In genomic region chr19:1284293-1284978, GRCh38 we compare ENCODE assay signal across 1 cellular context.
TF ChIP-seq lines count a peak whose summit lies in the region.

No MANE protein-coding gene starts in this region.

TF ChIP-seq in HepG2, 621 proteins besides CTCF, POLR2A, EP300 and RAD21 (continued from another document and continues in another):
- TF ChIP-seq ZNF691 (CRISPR knock-in tag; IDR thresholded peaks at IDR 0.05; ENCODE audit: borderline replicate concordance, low read depth), result no peak; the same call in 1 of the 2 replicates
- TF ChIP-seq ZNF430 (CRISPR knock-in tag; IDR thresholded peaks at IDR 0.05), result 0 out of 2 replicates have a peak, but pooled peaks have one; percentile 80
- TF ChIP-seq ZNF746 (CRISPR knock-in tag; IDR thresholded peaks at IDR 0.05), result no peak
- no peak for TF ChIP-seq TMF1 (CRISPR knock-in tag; IDR thresholded peaks at IDR 0.05; ENCODE audit: low read depth)
- TF ChIP-seq ZNF318 (CRISPR knock-in tag; IDR thresholded peaks at IDR 0.05), result no peak
- TF ChIP-seq ZBTB34 (CRISPR knock-in tag; IDR thresholded peaks at IDR 0.05), result 0 out of 2 replicates have a peak, but pooled peaks have one; percentile 37
- no peak for TF ChIP-seq FOXA3 (CRISPR knock-in tag; IDR thresholded peaks at IDR 0.05)
- no peak for TF ChIP-seq ISX (CRISPR knock-in tag; conservative IDR thresholded peaks at IDR 0.05)
- no peak; the same call in 1 of the 2 replicates for TF ChIP-seq ZNF343 (CRISPR knock-in tag; IDR thresholded peaks at IDR 0.05)
- no peak for TF ChIP-seq ZBTB21 (CRISPR knock-in tag; IDR thresholded peaks at IDR 0.05)
- TF ChIP-seq ZNF205 (CRISPR knock-in tag; IDR thresholded peaks at IDR 0.05), result no peak
- no peak for TF ChIP-seq PRDM4 (CRISPR knock-in tag; IDR thresholded peaks at IDR 0.05; ENCODE audit: borderline replicate concordance)
- no peak for TF ChIP-seq ZNF83 (CRISPR knock-in tag; IDR thresholded peaks at IDR 0.05; ENCODE audit: borderline replicate concordance)
- peak; percentile 61; the same call in 1 of the 2 replicates for TF ChIP-seq ZNF501 (CRISPR knock-in tag; IDR thresholded peaks at IDR 0.05)
- TF ChIP-seq SPEN (CRISPR knock-in tag; IDR thresholded peaks at IDR 0.05; ENCODE audit: low read depth), result no peak
- TF ChIP-seq TBP (CRISPR knock-in tag; IDR thresholded peaks at IDR 0.05), result no peak
- TF ChIP-seq FLYWCH1 (CRISPR knock-in tag; IDR thresholded peaks at IDR 0.05), result no peak
- no peak for TF ChIP-seq ZFP82 (CRISPR knock-in tag; IDR thresholded peaks at IDR 0.05; ENCODE audit: borderline replicate concordance)
- TF ChIP-seq POLR2G (IDR thresholded peaks at IDR 0.05; ENCODE audit: low read depth, low read length), result peak; percentile 75
- TF ChIP-seq SYNCRIP (IDR thresholded peaks at IDR 0.05; ENCODE audit: insufficient read depth, low read depth, low read length), result no peak
- no peak for TF ChIP-seq ZBTB25 (CRISPR knock-in tag; IDR thresholded peaks at IDR 0.05)
- no peak for TF ChIP-seq SRSF4 (IDR thresholded peaks at IDR 0.05; ENCODE audit: low read depth, low read length, poor library complexity, severe bottlenecking)
- TF ChIP-seq HDAC6 (IDR thresholded peaks at IDR 0.05; ENCODE audit: low read depth, low read length), result no peak
- TF ChIP-seq TEAD2 (CRISPR knock-in tag; IDR thresholded peaks at IDR 0.05), result no peak
- no peak for TF ChIP-seq MIXL1 (CRISPR knock-in tag; IDR thresholded peaks at IDR 0.05)
- TF ChIP-seq SNAI1 (CRISPR knock-in tag; IDR thresholded peaks at IDR 0.05; ENCODE audit: borderline replicate concordance), result no peak
- no peak for TF ChIP-seq SRF (IDR thresholded peaks at IDR 0.05; ENCODE audit: low read depth, low read length)
- no peak for TF ChIP-seq ZFP37 (CRISPR knock-in tag; IDR thresholded peaks at IDR 0.05; ENCODE audit: borderline replicate concordance)
- TF ChIP-seq TBX3 (IDR thresholded peaks at IDR 0.05; ENCODE audit: borderline replicate concordance), result no peak
- no peak for TF ChIP-seq BATF2 (CRISPR knock-in tag; IDR thresholded peaks at IDR 0.05)
- TF ChIP-seq ARHGAP35 (CRISPR knock-in tag; IDR thresholded peaks at IDR 0.05; ENCODE audit: borderline replicate concordance), result no peak; the same call in 1 of the 2 replicates
- no peak for TF ChIP-seq KDM1A (CRISPR knock-in tag; IDR thresholded peaks at IDR 0.05)
- TF ChIP-seq ZBTB39 (CRISPR knock-in tag; IDR thresholded peaks at IDR 0.05), result no peak
- no peak for TF ChIP-seq TEAD3 (CRISPR knock-in tag; optimal IDR thresholded peaks at IDR 0.05; ENCODE audit: borderline replicate concordance)
- no peak for TF ChIP-seq ZNF782 (CRISPR knock-in tag; IDR thresholded peaks at IDR 0.05; ENCODE audit: borderline replicate concordance)
- no peak for TF ChIP-seq THAP11 (CRISPR knock-in tag; IDR thresholded peaks at IDR 0.05)
- no peak for TF ChIP-seq TIGD3 (CRISPR knock-in tag; IDR thresholded peaks at IDR 0.05; ENCODE audit: borderline replicate concordance)
- peak in 1 of 2 experiments; percentile 14; a peak in 1 of 4 replicates for TF ChIP-seq KLF16 (CRISPR knock-in tag; IDR thresholded peaks at IDR 0.05)
- TF ChIP-seq PCBP1 (IDR thresholded peaks at IDR 0.05; ENCODE audit: borderline replicate concordance, low read depth, low read length), result no peak
- TF ChIP-seq ZNF280B (CRISPR knock-in tag; IDR thresholded peaks at IDR 0.05; ENCODE audit: borderline replicate concordance), result no peak
